In the genomic region with DNA sequence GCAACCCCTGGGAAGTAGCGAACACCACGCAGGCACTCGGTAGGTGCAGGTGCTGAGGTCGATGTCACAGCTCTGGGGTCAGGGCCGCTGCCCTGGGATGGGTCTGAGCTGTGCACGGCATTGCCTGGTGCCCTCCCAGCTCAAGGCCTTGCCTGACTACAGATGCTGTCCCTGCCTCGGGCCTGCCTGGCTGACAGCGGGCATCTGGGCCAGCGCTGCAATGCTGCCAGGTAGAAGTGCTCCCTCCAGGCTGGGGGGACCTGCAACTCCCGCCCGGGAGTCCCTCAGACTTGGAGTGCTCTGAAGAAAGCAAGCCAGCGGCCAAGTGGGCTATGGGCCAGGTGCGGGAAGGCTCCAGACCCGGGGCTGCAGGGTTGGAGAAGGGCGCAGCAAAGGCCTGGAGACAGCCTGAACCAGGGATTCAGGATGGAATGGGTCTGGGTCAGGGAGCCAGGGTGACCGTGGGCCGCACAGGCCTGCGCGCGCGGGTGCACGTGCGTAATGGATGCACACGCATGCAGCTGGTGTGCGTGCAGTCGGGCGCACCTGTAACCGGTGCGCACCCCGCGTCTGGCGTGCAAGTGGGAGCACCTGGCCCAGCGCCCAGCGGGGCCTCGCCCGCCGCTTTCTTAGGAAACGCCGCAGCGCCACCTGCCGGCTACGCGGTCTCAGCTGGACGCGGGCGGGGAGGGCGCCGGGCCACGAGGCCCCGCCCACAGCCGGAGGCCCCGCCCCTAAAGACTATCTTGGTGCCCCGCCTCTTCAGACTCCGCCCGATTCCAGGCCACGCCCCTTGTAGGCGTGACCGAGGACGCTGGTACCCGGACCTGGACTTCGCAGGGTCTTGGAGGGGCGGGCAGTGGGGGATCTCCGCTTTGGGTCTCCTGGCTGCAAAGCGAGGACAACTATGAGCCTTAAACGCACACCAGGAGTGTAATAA, we compare ENCODE assay signal across 1 cellular context.
TF ChIP-seq lines count a peak whose summit lies in the region.

No MANE protein-coding gene starts in this region.

TF ChIP-seq in K562, 482 proteins besides CTCF, POLR2A, EP300 and RAD21 (continued from another document and continues in another):
- TF ChIP-seq, protein P1, sequence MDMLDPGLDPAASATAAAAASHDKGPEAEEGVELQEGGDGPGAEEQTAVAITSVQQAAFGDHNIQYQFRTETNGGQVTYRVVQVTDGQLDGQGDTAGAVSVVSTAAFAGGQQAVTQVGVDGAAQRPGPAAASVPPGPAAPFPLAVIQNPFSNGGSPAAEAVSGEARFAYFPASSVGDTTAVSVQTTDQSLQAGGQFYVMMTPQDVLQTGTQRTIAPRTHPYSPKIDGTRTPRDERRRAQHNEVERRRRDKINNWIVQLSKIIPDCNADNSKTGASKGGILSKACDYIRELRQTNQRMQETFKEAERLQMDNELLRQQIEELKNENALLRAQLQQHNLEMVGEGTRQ (CRISPR knock-in tag; IDR thresholded peaks at IDR 0.05): peak; percentile 28; the same call in 1 of the 2 replicates
- TF ChIP-seq RBM17 (IDR thresholded peaks at IDR 0.05; ENCODE audit: borderline replicate concordance, low read depth, low read length): no peak
- no peak for TF ChIP-seq GABPB1 (CRISPR knock-in tag; IDR thresholded peaks at IDR 0.05)
- no peak for TF ChIP-seq CSDE1 (IDR thresholded peaks at IDR 0.05)
- peak; percentile 89 for TF ChIP-seq BHLHE40 (IDR thresholded peaks at IDR 0.05; ENCODE audit: low read length)
- TF ChIP-seq DEAF1 (CRISPR knock-in tag; IDR thresholded peaks at IDR 0.05): peak; percentile 53
- TF ChIP-seq TRIM24 (IDR thresholded peaks at IDR 0.05): no peak
- TF ChIP-seq SOX6 (IDR thresholded peaks at IDR 0.05): peak; percentile 28; the same call in 1 of the 2 replicates
- 0 out of 2 replicates have a peak, but pooled peaks have one; percentile 34 for TF ChIP-seq CBFA2T3 (IDR thresholded peaks at IDR 0.05)
- no peak for TF ChIP-seq HNRNPH1 (optimal IDR thresholded peaks at IDR 0.05; ENCODE audit: low read depth, low read length)
- no peak for TF ChIP-seq KAT2B (IDR thresholded peaks at IDR 0.05; ENCODE audit: low read depth, low read length)
- no peak for TF ChIP-seq HSF4 (CRISPR knock-in tag; IDR thresholded peaks at IDR 0.05; ENCODE audit: borderline replicate concordance)
- TF ChIP-seq ZBTB17 (CRISPR knock-in tag; IDR thresholded peaks at IDR 0.05): 0 out of 2 replicates have a peak, but pooled peaks have one; percentile 42
- TF ChIP-seq STAG1 (CRISPR knock-in tag; IDR thresholded peaks at IDR 0.05; ENCODE audit: borderline replicate concordance): peak; percentile 52; the same call in 1 of the 2 replicates
- peak in 1 of 2 experiments; percentile 51; a peak in 1 of 4 replicates for TF ChIP-seq SIN3A (IDR thresholded peaks at IDR 0.05; ENCODE audit: borderline replicate concordance in 2 of 2, control insufficient read depth in 1 of 2, low read depth in 2 of 2, low read length in 2 of 2)
- TF ChIP-seq, protein P2, sequence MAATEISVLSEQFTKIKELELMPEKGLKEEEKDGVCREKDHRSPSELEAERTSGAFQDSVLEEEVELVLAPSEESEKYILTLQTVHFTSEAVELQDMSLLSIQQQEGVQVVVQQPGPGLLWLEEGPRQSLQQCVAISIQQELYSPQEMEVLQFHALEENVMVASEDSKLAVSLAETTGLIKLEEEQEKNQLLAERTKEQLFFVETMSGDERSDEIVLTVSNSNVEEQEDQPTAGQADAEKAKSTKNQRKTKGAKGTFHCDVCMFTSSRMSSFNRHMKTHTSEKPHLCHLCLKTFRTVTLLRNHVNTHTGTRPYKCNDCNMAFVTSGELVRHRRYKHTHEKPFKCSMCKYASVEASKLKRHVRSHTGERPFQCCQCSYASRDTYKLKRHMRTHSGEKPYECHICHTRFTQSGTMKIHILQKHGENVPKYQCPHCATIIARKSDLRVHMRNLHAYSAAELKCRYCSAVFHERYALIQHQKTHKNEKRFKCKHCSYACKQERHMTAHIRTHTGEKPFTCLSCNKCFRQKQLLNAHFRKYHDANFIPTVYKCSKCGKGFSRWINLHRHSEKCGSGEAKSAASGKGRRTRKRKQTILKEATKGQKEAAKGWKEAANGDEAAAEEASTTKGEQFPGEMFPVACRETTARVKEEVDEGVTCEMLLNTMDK (IDR thresholded peaks at IDR 0.05; ENCODE audit: borderline replicate concordance, insufficient read depth, low read depth, low read length, poor library complexity, severe bottlenecking): peak; percentile 62
- TF ChIP-seq SP1 (CRISPR knock-in tag; IDR thresholded peaks at IDR 0.05): peak; percentile 81
- no peak for TF ChIP-seq NR1H2 (CRISPR knock-in tag; IDR thresholded peaks at IDR 0.05)
- 0 out of 2 replicates have a peak, but pooled peaks have one; percentile 11 for TF ChIP-seq ATF1 (CRISPR knock-in tag; IDR thresholded peaks at IDR 0.05)
- peak; percentile 38; the same call in 1 of the 2 replicates for TF ChIP-seq ATF1 (tag; IDR thresholded peaks at IDR 0.05)
- TF ChIP-seq ADNP (tag; IDR thresholded peaks at IDR 0.05): no peak
- TF ChIP-seq EP400 (IDR thresholded peaks at IDR 0.05): no peak
- peak in 1 of 2 experiments; percentile 37; a peak in 1 of 4 replicates for TF ChIP-seq HDAC1 (IDR thresholded peaks at IDR 0.05)
- TF ChIP-seq, protein P3, sequence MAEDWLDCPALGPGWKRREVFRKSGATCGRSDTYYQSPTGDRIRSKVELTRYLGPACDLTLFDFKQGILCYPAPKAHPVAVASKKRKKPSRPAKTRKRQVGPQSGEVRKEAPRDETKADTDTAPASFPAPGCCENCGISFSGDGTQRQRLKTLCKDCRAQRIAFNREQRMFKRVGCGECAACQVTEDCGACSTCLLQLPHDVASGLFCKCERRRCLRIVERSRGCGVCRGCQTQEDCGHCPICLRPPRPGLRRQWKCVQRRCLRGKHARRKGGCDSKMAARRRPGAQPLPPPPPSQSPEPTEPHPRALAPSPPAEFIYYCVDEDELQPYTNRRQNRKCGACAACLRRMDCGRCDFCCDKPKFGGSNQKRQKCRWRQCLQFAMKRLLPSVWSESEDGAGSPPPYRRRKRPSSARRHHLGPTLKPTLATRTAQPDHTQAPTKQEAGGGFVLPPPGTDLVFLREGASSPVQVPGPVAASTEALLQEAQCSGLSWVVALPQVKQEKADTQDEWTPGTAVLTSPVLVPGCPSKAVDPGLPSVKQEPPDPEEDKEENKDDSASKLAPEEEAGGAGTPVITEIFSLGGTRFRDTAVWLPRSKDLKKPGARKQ (CRISPR knock-in tag; IDR thresholded peaks at IDR 0.05): no peak
- no peak for TF ChIP-seq TSC22D4 (tag; IDR thresholded peaks at IDR 0.05)
- TF ChIP-seq KDM2B (CRISPR knock-in tag; IDR thresholded peaks at IDR 0.05): peak; percentile 60; the same call in 1 of the 2 replicates
- peak; percentile 56 for TF ChIP-seq ZFX (CRISPR knock-in tag; IDR thresholded peaks at IDR 0.05)
- TF ChIP-seq, protein P4, sequence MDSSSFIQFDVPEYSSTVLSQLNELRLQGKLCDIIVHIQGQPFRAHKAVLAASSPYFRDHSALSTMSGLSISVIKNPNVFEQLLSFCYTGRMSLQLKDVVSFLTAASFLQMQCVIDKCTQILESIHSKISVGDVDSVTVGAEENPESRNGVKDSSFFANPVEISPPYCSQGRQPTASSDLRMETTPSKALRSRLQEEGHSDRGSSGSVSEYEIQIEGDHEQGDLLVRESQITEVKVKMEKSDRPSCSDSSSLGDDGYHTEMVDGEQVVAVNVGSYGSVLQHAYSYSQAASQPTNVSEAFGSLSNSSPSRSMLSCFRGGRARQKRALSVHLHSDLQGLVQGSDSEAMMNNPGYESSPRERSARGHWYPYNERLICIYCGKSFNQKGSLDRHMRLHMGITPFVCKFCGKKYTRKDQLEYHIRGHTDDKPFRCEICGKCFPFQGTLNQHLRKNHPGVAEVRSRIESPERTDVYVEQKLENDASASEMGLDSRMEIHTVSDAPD (CRISPR knock-in tag; IDR thresholded peaks at IDR 0.05): no peak
- no peak for TF ChIP-seq GABPA (tag; conservative IDR thresholded peaks at IDR 0.05; ENCODE audit: low read depth)
- TF ChIP-seq ZNF24 (IDR thresholded peaks at IDR 0.05): peak; percentile 73; the same call in 1 of the 2 replicates
- no peak for TF ChIP-seq NCOA2 (IDR thresholded peaks at IDR 0.05; ENCODE audit: partially characterized antibody in 2 of 2)
- no peak for TF ChIP-seq MIER1 (IDR thresholded peaks at IDR 0.05; ENCODE audit: low read depth)
- TF ChIP-seq ZNF644 (tag; IDR thresholded peaks at IDR 0.05; ENCODE audit: low read depth): no peak
- no peak for TF ChIP-seq ZC3H8 (IDR thresholded peaks at IDR 0.05)
- TF ChIP-seq CBFA2T2 (conservative IDR thresholded peaks at IDR 0.05): peak; percentile 47
- TF ChIP-seq ATF3 (IDR thresholded peaks at IDR 0.05): no peak
- no peak for TF ChIP-seq ATF3 (CRISPR knock-in tag; conservative IDR thresholded peaks at IDR 0.05)
- TF ChIP-seq EGR1 (conservative IDR thresholded peaks at IDR 0.05): peak; percentile 20; the same call in 1 of the 2 replicates
- no peak for TF ChIP-seq ZNF311 (CRISPR knock-in tag; IDR thresholded peaks at IDR 0.05)
- 0 out of 2 replicates have a peak, but pooled peaks have one; percentile 23 for TF ChIP-seq MXI1 (IDR thresholded peaks at IDR 0.05; ENCODE audit: low read depth, low read length)
- TF ChIP-seq FIP1L1 (IDR thresholded peaks at IDR 0.05; ENCODE audit: low read depth, low read length, poor library complexity, severe bottlenecking): no peak
- TF ChIP-seq, protein P5, sequence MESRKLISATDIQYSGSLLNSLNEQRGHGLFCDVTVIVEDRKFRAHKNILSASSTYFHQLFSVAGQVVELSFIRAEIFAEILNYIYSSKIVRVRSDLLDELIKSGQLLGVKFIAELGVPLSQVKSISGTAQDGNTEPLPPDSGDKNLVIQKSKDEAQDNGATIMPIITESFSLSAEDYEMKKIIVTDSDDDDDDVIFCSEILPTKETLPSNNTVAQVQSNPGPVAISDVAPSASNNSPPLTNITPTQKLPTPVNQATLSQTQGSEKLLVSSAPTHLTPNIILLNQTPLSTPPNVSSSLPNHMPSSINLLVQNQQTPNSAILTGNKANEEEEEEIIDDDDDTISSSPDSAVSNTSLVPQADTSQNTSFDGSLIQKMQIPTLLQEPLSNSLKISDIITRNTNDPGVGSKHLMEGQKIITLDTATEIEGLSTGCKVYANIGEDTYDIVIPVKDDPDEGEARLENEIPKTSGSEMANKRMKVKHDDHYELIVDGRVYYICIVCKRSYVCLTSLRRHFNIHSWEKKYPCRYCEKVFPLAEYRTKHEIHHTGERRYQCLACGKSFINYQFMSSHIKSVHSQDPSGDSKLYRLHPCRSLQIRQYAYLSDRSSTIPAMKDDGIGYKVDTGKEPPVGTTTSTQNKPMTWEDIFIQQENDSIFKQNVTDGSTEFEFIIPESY (CRISPR knock-in tag; IDR thresholded peaks at IDR 0.05): peak; percentile 68
- TF ChIP-seq JUND (IDR thresholded peaks at IDR 0.05; ENCODE audit: borderline replicate concordance, low read depth, low read length): peak; percentile 30; the same call in 1 of the 2 replicates
- no peak; the same call in 2 of the 3 replicates for TF ChIP-seq JUND (tag; IDR thresholded peaks at IDR 0.05; ENCODE audit: borderline replicate concordance, low read depth, low read length)
- TF ChIP-seq CREM (IDR thresholded peaks at IDR 0.05; ENCODE audit: low read depth): peak; percentile 59; the same call in 1 of the 2 replicates
- no peak for TF ChIP-seq HMG20A (CRISPR knock-in tag; conservative IDR thresholded peaks at IDR 0.05)
- TF ChIP-seq, protein P6, sequence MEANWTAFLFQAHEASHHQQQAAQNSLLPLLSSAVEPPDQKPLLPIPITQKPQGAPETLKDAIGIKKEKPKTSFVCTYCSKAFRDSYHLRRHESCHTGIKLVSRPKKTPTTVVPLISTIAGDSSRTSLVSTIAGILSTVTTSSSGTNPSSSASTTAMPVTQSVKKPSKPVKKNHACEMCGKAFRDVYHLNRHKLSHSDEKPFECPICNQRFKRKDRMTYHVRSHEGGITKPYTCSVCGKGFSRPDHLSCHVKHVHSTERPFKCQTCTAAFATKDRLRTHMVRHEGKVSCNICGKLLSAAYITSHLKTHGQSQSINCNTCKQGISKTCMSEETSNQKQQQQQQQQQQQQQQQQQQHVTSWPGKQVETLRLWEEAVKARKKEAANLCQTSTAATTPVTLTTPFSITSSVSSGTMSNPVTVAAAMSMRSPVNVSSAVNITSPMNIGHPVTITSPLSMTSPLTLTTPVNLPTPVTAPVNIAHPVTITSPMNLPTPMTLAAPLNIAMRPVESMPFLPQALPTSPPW (CRISPR knock-in tag; IDR thresholded peaks at IDR 0.05): peak; percentile 92
- TF ChIP-seq SMARCC2 (IDR thresholded peaks at IDR 0.05; ENCODE audit: low read depth): no peak
